1 cellular context compared by ENCODE assay signal in the genomic region with DNA sequence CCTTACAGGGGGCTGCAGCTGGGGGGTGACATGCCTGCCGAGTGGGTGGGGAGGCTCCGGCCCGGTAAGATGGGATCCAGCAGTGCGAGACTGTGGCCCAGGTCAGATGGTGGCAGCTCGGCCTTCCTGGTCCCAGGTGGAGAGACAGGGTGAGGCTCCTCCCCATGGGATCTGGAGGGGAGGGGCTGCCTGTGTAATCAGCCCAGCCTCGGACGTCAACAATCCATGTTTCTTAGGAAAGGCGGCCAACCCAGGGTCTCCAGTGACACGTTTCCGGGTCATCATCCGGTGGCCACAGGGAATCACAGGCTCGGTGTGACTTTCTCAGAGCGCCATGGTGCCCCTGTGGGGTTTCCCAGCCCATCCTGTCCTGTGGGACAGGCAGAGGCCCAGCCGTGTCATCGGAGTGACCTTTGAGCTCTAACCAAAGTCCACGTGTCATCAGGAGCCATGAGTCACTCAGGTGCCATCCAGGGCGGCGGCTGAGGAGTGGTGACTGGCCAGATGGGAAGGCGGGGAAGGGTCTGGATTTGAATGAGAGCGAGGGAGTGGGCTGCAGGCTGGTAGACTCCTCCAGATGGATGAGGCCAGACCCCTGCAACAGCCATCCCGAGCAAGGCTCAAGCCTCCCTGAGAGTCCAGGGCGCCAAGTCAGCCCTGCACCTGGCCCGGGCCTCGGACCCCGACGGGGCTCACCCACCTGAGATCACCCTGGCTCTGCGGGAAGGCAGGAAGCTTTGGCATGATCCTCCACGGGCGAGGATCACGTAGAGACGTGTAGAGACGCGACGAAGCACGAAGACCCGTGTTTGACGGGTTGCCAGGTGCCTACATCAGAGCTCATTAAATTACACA.
TF ChIP-seq lines count a peak whose summit lies in the region.

No MANE protein-coding gene starts in this region.

TF ChIP-seq in HepG2, 621 proteins besides CTCF, POLR2A, EP300 and RAD21 (continued from another document and continues in another):
- TF ChIP-seq, protein P1, sequence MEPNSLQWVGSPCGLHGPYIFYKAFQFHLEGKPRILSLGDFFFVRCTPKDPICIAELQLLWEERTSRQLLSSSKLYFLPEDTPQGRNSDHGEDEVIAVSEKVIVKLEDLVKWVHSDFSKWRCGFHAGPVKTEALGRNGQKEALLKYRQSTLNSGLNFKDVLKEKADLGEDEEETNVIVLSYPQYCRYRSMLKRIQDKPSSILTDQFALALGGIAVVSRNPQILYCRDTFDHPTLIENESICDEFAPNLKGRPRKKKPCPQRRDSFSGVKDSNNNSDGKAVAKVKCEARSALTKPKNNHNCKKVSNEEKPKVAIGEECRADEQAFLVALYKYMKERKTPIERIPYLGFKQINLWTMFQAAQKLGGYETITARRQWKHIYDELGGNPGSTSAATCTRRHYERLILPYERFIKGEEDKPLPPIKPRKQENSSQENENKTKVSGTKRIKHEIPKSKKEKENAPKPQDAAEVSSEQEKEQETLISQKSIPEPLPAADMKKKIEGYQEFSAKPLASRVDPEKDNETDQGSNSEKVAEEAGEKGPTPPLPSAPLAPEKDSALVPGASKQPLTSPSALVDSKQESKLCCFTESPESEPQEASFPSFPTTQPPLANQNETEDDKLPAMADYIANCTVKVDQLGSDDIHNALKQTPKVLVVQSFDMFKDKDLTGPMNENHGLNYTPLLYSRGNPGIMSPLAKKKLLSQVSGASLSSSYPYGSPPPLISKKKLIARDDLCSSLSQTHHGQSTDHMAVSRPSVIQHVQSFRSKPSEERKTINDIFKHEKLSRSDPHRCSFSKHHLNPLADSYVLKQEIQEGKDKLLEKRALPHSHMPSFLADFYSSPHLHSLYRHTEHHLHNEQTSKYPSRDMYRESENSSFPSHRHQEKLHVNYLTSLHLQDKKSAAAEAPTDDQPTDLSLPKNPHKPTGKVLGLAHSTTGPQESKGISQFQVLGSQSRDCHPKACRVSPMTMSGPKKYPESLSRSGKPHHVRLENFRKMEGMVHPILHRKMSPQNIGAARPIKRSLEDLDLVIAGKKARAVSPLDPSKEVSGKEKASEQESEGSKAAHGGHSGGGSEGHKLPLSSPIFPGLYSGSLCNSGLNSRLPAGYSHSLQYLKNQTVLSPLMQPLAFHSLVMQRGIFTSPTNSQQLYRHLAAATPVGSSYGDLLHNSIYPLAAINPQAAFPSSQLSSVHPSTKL (CRISPR knock-in tag; IDR thresholded peaks at IDR 0.05): peak; percentile 86
- TF ChIP-seq TGIF2 (CRISPR knock-in tag; IDR thresholded peaks at IDR 0.05) (peak; percentile 92), ZBTB7B (CRISPR knock-in tag; IDR thresholded peaks at IDR 0.05) (peak; percentile 93), ZNF607 (CRISPR knock-in tag; IDR thresholded peaks at IDR 0.05; ENCODE audit: borderline replicate concordance) (0 out of 2 replicates have a peak, but pooled peaks have one; percentile 24), IRF2 (CRISPR knock-in tag; IDR thresholded peaks at IDR 0.05) (peak; percentile 97), PHB2 (IDR thresholded peaks at IDR 0.05; ENCODE audit: partially characterized antibody) (no peak), ZNF883 (CRISPR knock-in tag; IDR thresholded peaks at IDR 0.05; ENCODE audit: not compliant biosample characterization) (no peak), ZNF720 (CRISPR knock-in tag; IDR thresholded peaks at IDR 0.05) (no peak), ELF4 (CRISPR knock-in tag; IDR thresholded peaks at IDR 0.05; ENCODE audit: borderline replicate concordance) (no peak), ZNF33B (CRISPR knock-in tag; IDR thresholded peaks at IDR 0.05) (0 out of 2 replicates have a peak, but pooled peaks have one; percentile 28), MXI1 (IDR thresholded peaks at IDR 0.05; ENCODE audit: borderline replicate concordance, low read depth, low read length) (peak; percentile 93; the same call in 1 of the 3 replicates), SP4 (CRISPR knock-in tag; IDR thresholded peaks at IDR 0.05) (peak; percentile 78), JUN (CRISPR knock-in tag; IDR thresholded peaks at IDR 0.05) (peak; percentile 99), ARNTL (CRISPR knock-in tag; IDR thresholded peaks at IDR 0.05) (peak; percentile 90), ZNF724P (CRISPR knock-in tag; IDR thresholded peaks at IDR 0.05; ENCODE audit: borderline replicate concordance) (peak; percentile 84; the same call in 1 of the 2 replicates), PBX2 (CRISPR knock-in tag; IDR thresholded peaks at IDR 0.05) (0 out of 2 replicates have a peak, but pooled peaks have one; percentile 28), NFRKB (IDR thresholded peaks at IDR 0.05) (no peak), ZNF281 (CRISPR knock-in tag; IDR thresholded peaks at IDR 0.05; ENCODE audit: borderline replicate concordance) (peak; percentile 66; the same call in 1 of the 2 replicates), TAF1 (CRISPR knock-in tag; IDR thresholded peaks at IDR 0.05) (peak; percentile 61), YEATS2 (CRISPR knock-in tag; IDR thresholded peaks at IDR 0.05; ENCODE audit: borderline replicate concordance) (peak; percentile 81; the same call in 1 of the 2 replicates), ATF2 (CRISPR knock-in tag; IDR thresholded peaks at IDR 0.05) (peak; percentile 94), GZF1 (CRISPR knock-in tag; IDR thresholded peaks at IDR 0.05) (no peak), SNAPC4 (CRISPR knock-in tag; IDR thresholded peaks at IDR 0.05) (peak; percentile 67; the same call in 1 of the 2 replicates), AHR (CRISPR knock-in tag; IDR thresholded peaks at IDR 0.05) (no peak), KMT2B (CRISPR knock-in tag; IDR thresholded peaks at IDR 0.05) (peak; percentile 69; the same call in 1 of the 2 replicates)
- TF ChIP-seq, protein P2, sequence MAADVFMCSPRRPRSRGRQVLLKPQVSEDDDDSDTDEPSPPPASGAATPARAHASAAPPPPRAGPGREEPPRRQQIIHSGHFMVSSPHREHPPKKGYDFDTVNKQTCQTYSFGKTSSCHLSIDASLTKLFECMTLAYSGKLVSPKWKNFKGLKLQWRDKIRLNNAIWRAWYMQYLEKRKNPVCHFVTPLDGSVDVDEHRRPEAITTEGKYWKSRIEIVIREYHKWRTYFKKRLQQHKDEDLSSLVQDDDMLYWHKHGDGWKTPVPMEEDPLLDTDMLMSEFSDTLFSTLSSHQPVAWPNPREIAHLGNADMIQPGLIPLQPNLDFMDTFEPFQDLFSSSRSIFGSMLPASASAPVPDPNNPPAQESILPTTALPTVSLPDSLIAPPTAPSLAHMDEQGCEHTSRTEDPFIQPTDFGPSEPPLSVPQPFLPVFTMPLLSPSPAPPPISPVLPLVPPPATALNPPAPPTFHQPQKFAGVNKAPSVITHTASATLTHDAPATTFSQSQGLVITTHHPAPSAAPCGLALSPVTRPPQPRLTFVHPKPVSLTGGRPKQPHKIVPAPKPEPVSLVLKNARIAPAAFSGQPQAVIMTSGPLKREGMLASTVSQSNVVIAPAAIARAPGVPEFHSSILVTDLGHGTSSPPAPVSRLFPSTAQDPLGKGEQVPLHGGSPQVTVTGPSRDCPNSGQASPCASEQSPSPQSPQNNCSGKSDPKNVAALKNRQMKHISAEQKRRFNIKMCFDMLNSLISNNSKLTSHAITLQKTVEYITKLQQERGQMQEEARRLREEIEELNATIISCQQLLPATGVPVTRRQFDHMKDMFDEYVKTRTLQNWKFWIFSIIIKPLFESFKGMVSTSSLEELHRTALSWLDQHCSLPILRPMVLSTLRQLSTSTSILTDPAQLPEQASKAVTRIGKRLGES (CRISPR knock-in tag; IDR thresholded peaks at IDR 0.05; ENCODE audit: borderline replicate concordance): 0 out of 2 replicates have a peak, but pooled peaks have one; percentile 69
- TF ChIP-seq, protein P3, sequence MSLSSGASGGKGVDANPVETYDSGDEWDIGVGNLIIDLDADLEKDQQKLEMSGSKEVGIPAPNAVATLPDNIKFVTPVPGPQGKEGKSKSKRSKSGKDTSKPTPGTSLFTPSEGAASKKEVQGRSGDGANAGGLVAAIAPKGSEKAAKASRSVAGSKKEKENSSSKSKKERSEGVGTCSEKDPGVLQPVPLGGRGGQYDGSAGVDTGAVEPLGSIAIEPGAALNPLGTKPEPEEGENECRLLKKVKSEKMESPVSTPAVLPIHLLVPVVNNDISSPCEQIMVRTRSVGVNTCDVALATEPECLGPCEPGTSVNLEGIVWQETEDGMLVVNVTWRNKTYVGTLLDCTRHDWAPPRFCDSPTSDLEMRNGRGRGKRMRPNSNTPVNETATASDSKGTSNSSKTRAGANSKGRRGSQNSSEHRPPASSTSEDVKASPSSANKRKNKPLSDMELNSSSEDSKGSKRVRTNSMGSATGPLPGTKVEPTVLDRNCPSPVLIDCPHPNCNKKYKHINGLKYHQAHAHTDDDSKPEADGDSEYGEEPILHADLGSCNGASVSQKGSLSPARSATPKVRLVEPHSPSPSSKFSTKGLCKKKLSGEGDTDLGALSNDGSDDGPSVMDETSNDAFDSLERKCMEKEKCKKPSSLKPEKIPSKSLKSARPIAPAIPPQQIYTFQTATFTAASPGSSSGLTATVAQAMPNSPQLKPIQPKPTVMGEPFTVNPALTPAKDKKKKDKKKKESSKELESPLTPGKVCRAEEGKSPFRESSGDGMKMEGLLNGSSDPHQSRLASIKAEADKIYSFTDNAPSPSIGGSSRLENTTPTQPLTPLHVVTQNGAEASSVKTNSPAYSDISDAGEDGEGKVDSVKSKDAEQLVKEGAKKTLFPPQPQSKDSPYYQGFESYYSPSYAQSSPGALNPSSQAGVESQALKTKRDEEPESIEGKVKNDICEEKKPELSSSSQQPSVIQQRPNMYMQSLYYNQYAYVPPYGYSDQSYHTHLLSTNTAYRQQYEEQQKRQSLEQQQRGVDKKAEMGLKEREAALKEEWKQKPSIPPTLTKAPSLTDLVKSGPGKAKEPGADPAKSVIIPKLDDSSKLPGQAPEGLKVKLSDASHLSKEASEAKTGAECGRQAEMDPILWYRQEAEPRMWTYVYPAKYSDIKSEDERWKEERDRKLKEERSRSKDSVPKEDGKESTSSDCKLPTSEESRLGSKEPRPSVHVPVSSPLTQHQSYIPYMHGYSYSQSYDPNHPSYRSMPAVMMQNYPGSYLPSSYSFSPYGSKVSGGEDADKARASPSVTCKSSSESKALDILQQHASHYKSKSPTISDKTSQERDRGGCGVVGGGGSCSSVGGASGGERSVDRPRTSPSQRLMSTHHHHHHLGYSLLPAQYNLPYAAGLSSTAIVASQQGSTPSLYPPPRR (CRISPR knock-in tag; IDR thresholded peaks at IDR 0.05; ENCODE audit: borderline replicate concordance): peak; percentile 84
